17 cellular contexts compared by ENCODE assay signal in genomic region chr18:8786766-8787670, GRCh38.
A peak's percentile ranks its signal among the peaks of the same experiment; 100 is the strongest.
DNase-seq lines count a peak whose midpoint lies in the region; ATAC-seq, FAIRE-seq and TF ChIP-seq lines count a peak whose summit lies in the region.
"Had no signal": no experiment of that assay in that cellular context is flagged by ENCODE, and none has a peak within 500 bp of the region (broad histone marks: within the 10 kb centered on the region; RNA-seq: fewer than 3 reads in every experiment).

No MANE protein-coding gene starts in this region.

- intact Hi-C loops in left colon (cut with DNase I, micrococcal nuclease): no loop called here
- intact Hi-C loops in testis (cut with DNase I; ENCODE audit: low total_unique reads): no loop called here
- intact Hi-C loops in posterior cingulate gyrus (cut with DNase I): loop anchor here (10.0 kb wide), 1 partner anchor 82 kb away; the partner anchor contains the start of gene MTCL1

- H3K79me1 ChIP-seq in H9 (ENCODE audit: insufficient read depth, low read depth, low read length, poor library complexity, severe bottlenecking): no peaks in the 10 kb centered on the region

- H3T11ph ChIP-seq in H9 (ENCODE audit: low read length): no peak overlapping the region

- no peak for DNase-seq in H9
- DNase-seq in bronchial epithelial cell (ENCODE audit: low read depth): peak; percentile 82
- peak in 1 of 2 donors; percentile 36 for DNase-seq in left colon
- peak; percentile 12 for DNase-seq in testis
- no peak for DNase-seq in NCI-H774 (lab: John Stamatoyannopoulos, UW)
- no peak for DNase-seq in posterior cingulate gyrus
- DNase-seq: activated CD4-positive, alpha-beta T cell treated with anti-CD3 and anti-CD28 coated beads for 48 hours; activated naive CD8-positive, alpha-beta T cell treated with anti-CD3 and anti-CD28 coated beads, Interleukin-2, amount 10 ng/mL, durations not matched to agents 7 days and 5 days; activated T-cell treated with anti-CD3 and anti-CD28 coated beads, Interleukin-2, amount 50 U/mL, for 24 hours; DMS79 treated with DMSO at 0.1 percent for 48 hours; gastrocnemius medialis; NCI-H1436; NCI-H345; SJCRH30; T1000 had no signal

- no peaks in the 10 kb centered on the region for H4K20me1 ChIP-seq in H9 (ENCODE audit: control insufficient read depth, insufficient read depth, insufficient read length)

- H4K8ac ChIP-seq in H9 (replicated peaks; ENCODE audit: insufficient read length, low read depth, low read length): no peak overlapping the region

- no peak overlapping the region for H3K27ac ChIP-seq in H9 (ENCODE audit: insufficient read length, low read depth, low read length)
- H3K27ac ChIP-seq in testis: no peak overlapping the region
- H3K27ac ChIP-seq: gastrocnemius medialis, SJCRH30 had no signal

- no peak for TF ChIP-seq POLR2A in testis (IDR thresholded peaks at IDR 0.05)

- no peak for FAIRE-seq in bronchial epithelial cell (lab: Jason Lieb, UNC)

- peaks cover 17 to 20% of the 10 kb centered on the region in 2 experiments for H3K4me1 Mint-ChIP-seq in H9

- no peak overlapping the region for H2BK20ac ChIP-seq in H9 (ENCODE audit: low read depth, low read length, poor library complexity, severe bottlenecking)

- H3K9me3 Mint-ChIP-seq in H9: no peaks in the 10 kb centered on the region
- H3K9me3 Mint-ChIP-seq: activated naive CD8-positive, alpha-beta T cell treated with anti-CD3 and anti-CD28 coated beads, Interleukin-2, amount 10 ng/mL, durations not matched to agents 7 days and 5 days; activated T-cell treated with anti-CD3 and anti-CD28 coated beads, Interleukin-2, amount 50 U/mL, for 24 hours had no signal

- no peak overlapping the region for H2BK5ac ChIP-seq in H9 (ENCODE audit: insufficient read length, low read length)

- ATAC-seq in left colon: peak; percentile 96
- ATAC-seq in HG02884 (IDR thresholded peaks at IDR 0.05; ENCODE audit: unreplicated experiment): no peak
- ATAC-seq: gastrocnemius medialis had no signal

- H3K27me3 Mint-ChIP-seq in H9 (ENCODE audit: low read depth): no peaks in the 10 kb centered on the region

- H3K4ac ChIP-seq in H9 (ENCODE audit: low read depth, low read length): no peak overlapping the region

- H3K23me2 ChIP-seq in H9 (ENCODE audit: insufficient read length, low read depth, low read length, poor library complexity, severe bottlenecking): no peaks in the 10 kb centered on the region

- no peak overlapping the region for H4K91ac ChIP-seq in H9 (ENCODE audit: insufficient read length, low read depth, low read length)

- H3K27me3 ChIP-seq in H9 (ENCODE audit: insufficient read depth, low read length): no peaks in the 10 kb centered on the region
- H3K27me3 ChIP-seq in bronchial epithelial cell (ENCODE audit: control insufficient read depth, insufficient read depth, low read length): no peaks in the 10 kb centered on the region
- no peaks in the 10 kb centered on the region for H3K27me3 ChIP-seq in testis
- H3K27me3 ChIP-seq: gastrocnemius medialis, SJCRH30 had no signal

- no peak overlapping the region for H3K14ac ChIP-seq in H9 (ENCODE audit: insufficient read depth, low read length)

- no peak overlapping the region for H3K4me3 Mint-ChIP-seq in H9
- H3K4me3 Mint-ChIP-seq: activated naive CD8-positive, alpha-beta T cell treated with anti-CD3 and anti-CD28 coated beads, Interleukin-2, amount 10 ng/mL, durations not matched to agents 7 days and 5 days; activated T-cell treated with anti-CD3 and anti-CD28 coated beads, Interleukin-2, amount 50 U/mL, for 24 hours had no signal

- H2BK12ac ChIP-seq in H9 (ENCODE audit: insufficient read length, low read depth, low read length): no peak overlapping the region

- H3K36me3 ChIP-seq in bronchial epithelial cell (ENCODE audit: control insufficient read depth, insufficient read depth, low read length) (peaks cover 7% of the 10 kb centered on the region), testis (ENCODE audit: low read depth, missing control alignments) (no peaks in the 10 kb centered on the region)
- H3K36me3 ChIP-seq: gastrocnemius medialis, SJCRH30 had no signal

- H3K4me1 ChIP-seq in H9 (ENCODE audit: insufficient read depth, low read length) (peaks cover 8% of the 10 kb centered on the region; the same call in 1 of the 2 replicates), testis (peaks cover 23% of the 10 kb centered on the region)
- H3K4me1 ChIP-seq: SJCRH30 had no signal

- no peaks in the 10 kb centered on the region for H3K79me2 ChIP-seq in H9 (ENCODE audit: insufficient read depth, low read length)

- H3K23ac ChIP-seq in H9 (ENCODE audit: insufficient read length, low read depth, low read length): no peak overlapping the region

- H2BK15ac ChIP-seq in H9 (ENCODE audit: low read depth, low read length): no peak overlapping the region

- H2AK5ac ChIP-seq in H9 (ENCODE audit: insufficient read length, low read length): no peak overlapping the region

- no peak overlapping the region for H3K56ac ChIP-seq in H9 (ENCODE audit: insufficient read length, low read depth, low read length)

- H3K36me3 Mint-ChIP-seq in H9 (ENCODE audit: insufficient read depth in 1 of 3, low read depth in 3 of 3): peaks cover 20 to 61% (median 50%) of the 10 kb centered on the region in 3 experiments; a peak in 6 of 7 replicates
- H3K36me3 Mint-ChIP-seq: activated naive CD8-positive, alpha-beta T cell treated with anti-CD3 and anti-CD28 coated beads, Interleukin-2, amount 10 ng/mL, durations not matched to agents 7 days and 5 days had no signal

- no peak overlapping the region for H3K18ac ChIP-seq in H9 (ENCODE audit: insufficient read length, low read depth, low read length)

- no peak overlapping the region for H2BK120ac ChIP-seq in H9 (ENCODE audit: low read depth, low read length, poor library complexity, severe bottlenecking)

- no peak overlapping the region for H3K9ac ChIP-seq in H9 (ENCODE audit: extremely low read depth, insufficient read length, low read length)

- no peak overlapping the region for H4K5ac ChIP-seq in H9 (ENCODE audit: insufficient read length, low read depth, low read length)

- H3K4me3 ChIP-seq in bronchial epithelial cell (ENCODE audit: low read depth, low read length) (no peak overlapping the region), testis (no peak overlapping the region)
- H3K4me3 ChIP-seq: gastrocnemius medialis, SJCRH30, skin epidermis had no signal

- no peak for TF ChIP-seq CTCF in H9 (conservative IDR thresholded peaks at IDR 0.05)
- TF ChIP-seq CTCF in bronchial epithelial cell (IDR thresholded peaks at IDR 0.05; ENCODE audit: insufficient read depth, low read length, severe bottlenecking): no peak
- TF ChIP-seq CTCF in testis (IDR thresholded peaks at IDR 0.05): no peak

- no peak overlapping the region for H3K4me2 ChIP-seq in H9 (ENCODE audit: insufficient read depth, insufficient read length, low read length)

- H3K9me3 ChIP-seq in H9 (ENCODE audit: control insufficient read depth, low read depth, low read length) (no peaks in the 10 kb centered on the region), testis (no peaks in the 10 kb centered on the region)
- H3K9me3 ChIP-seq: gastrocnemius medialis, SJCRH30 had no signal

- WGBS in H9 (ENCODE audit: extremely low coverage, insufficient read length, low lambda C conversion rate): no CpG with 5 or more reads among the region's 15 CpGs
- 85 to 87% methylated on average over 15 of the region's 15 CpGs for WGBS in testis, 2 donors

- no peak overlapping the region for H2AFZ ChIP-seq in H9 (ENCODE audit: low read length)

- H3K27ac Mint-ChIP-seq in H9: peak overlapping the region; percentile 46 to 92 (median 84); a peak in 4 of 7 replicates
- H3K27ac Mint-ChIP-seq: activated naive CD8-positive, alpha-beta T cell treated with anti-CD3 and anti-CD28 coated beads, Interleukin-2, amount 10 ng/mL, durations not matched to agents 7 days and 5 days; activated T-cell treated with anti-CD3 and anti-CD28 coated beads, Interleukin-2, amount 50 U/mL, for 24 hours had no signal

Comparison
In these comparisons a context has a peak if more than half of its experiments do, and no peak if none do; other contexts are left out.
1. DNase-seq: peak in bronchial epithelial cell (single experiment) and testis (single experiment); none in H9 (single experiment), NCI-H774 (single experiment) and posterior cingulate gyrus (0 of 10).